In the genomic region with DNA sequence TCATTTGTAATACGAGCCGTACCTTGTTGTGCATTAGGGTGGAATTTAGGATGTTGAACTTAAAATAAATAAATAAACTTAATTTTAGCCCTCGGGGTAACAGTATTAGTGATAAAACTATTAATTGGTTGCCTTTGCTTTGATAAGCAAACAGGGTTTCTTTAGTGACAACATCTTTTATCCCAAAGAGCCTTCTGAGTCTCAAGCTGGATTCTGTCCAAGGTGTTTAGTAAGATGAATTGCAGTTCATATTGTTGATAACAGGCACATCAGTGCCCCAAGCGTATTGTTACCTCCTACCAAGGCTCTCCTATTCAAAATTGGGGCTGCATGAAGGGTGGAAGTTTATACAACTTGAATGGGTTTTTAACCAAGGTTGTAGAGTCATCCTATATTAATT, we compare ENCODE assay signal across 19 cellular contexts.
A peak's percentile ranks its signal among the peaks of the same experiment; 100 is the strongest.
DNase-seq lines count a peak whose midpoint lies in the region; ATAC-seq and TF ChIP-seq lines count a peak whose summit lies in the region.
"Had no signal": no experiment of that assay in that cellular context is flagged by ENCODE, and none has a peak within 500 bp of the region (broad histone marks: within the 10 kb centered on the region; RNA-seq: fewer than 3 reads in every experiment).

No MANE protein-coding gene starts in this region.

- no peak overlapping the region for H3K4me2 ChIP-seq in mesenchymal stem cell (ENCODE audit: low read length, poor library complexity, severe bottlenecking)
- H3K4me2 ChIP-seq: GM23338, PC-9 had no signal

- no peak overlapping the region for H2BK12ac ChIP-seq in mesenchymal stem cell (ENCODE audit: low read length in 2 of 2)

- H3K4me3 ChIP-seq in left ventricle myocardium inferior (no peak overlapping the region), mesenchymal stem cell (ENCODE audit: insufficient read depth in 1 of 2, low read depth in 1 of 2, low read length in 2 of 2) (no peak overlapping the region)
- H3K4me3 ChIP-seq: GM12878, GM23338, PC-9 had no signal

- no peak overlapping the region for H3K18ac ChIP-seq in mesenchymal stem cell (ENCODE audit: low read depth in 1 of 2, low read length in 2 of 2)

- no peak overlapping the region for H2BK15ac ChIP-seq in mesenchymal stem cell (ENCODE audit: low read depth, poor library complexity, severe bottlenecking)

- no peak overlapping the region for H2AFZ ChIP-seq in mesenchymal stem cell (ENCODE audit: low read depth, low read length)
- H2AFZ ChIP-seq: GM23338, PC-9 had no signal

- H4K91ac ChIP-seq in mesenchymal stem cell (ENCODE audit: low read length): no peak overlapping the region

- peaks cover 35% of the 10 kb centered on the region for H3K4me1 ChIP-seq in left ventricle myocardium inferior
- peaks cover 10% of the 10 kb centered on the region for H3K4me1 ChIP-seq in mesenchymal stem cell (ENCODE audit: control insufficient read depth, insufficient read depth, low read depth, low read length)

- no peaks in the 10 kb centered on the region for H3K79me1 ChIP-seq in mesenchymal stem cell (replicated peaks; ENCODE audit: low read length, poor library complexity, severe bottlenecking)

- H3K9me3 Mint-ChIP-seq in activated T-cell treated with anti-CD3 and anti-CD28 coated beads, Interleukin-2, amount 50 U/mL, for 4 hours: no peaks in the 10 kb centered on the region
- H3K9me3 Mint-ChIP-seq: GM23338 had no signal

- H3K4me1 Mint-ChIP-seq in activated T-cell treated with anti-CD3 and anti-CD28 coated beads, Interleukin-2, amount 50 U/mL, for 4 hours (ENCODE audit: low read depth): no peaks in the 10 kb centered on the region

- peaks cover 23% of the 10 kb centered on the region for H3K27me3 Mint-ChIP-seq in activated T-cell treated with anti-CD3 and anti-CD28 coated beads, Interleukin-2, amount 50 U/mL, for 4 hours (ENCODE audit: low read depth)

- no peak overlapping the region for H2BK5ac ChIP-seq in mesenchymal stem cell (ENCODE audit: low read depth, low read length, poor library complexity, severe bottlenecking)

- H2AK5ac ChIP-seq in mesenchymal stem cell (ENCODE audit: low read length, severe bottlenecking): no peak overlapping the region

- intact Hi-C loops in left ventricle myocardium inferior (cut with micrococcal nuclease): no loop called here
- intact Hi-C loops in left cardiac atrium (cut with DNase I): loop anchor here in 1 of 2 donors (5.0 kb wide), 1 partner anchor 41 kb away; no protein-coding TSS in a partner anchor

- H3K14ac ChIP-seq in mesenchymal stem cell (ENCODE audit: low read length in 2 of 2): no peak overlapping the region

- H4K8ac ChIP-seq in mesenchymal stem cell (ENCODE audit: low read length): no peak overlapping the region

- no peak for ATAC-seq in left cardiac atrium
- no peak for ATAC-seq in activated T-cell treated with anti-CD3 and anti-CD28 coated beads, Interleukin-2, amount 50 U/mL, for 4 hours
- ATAC-seq: GM12878, GM23338, HCT116 had no signal

- H3K27me3 ChIP-seq in left ventricle myocardium inferior (ENCODE audit: low read depth): no peaks in the 10 kb centered on the region
- no peaks in the 10 kb centered on the region for H3K27me3 ChIP-seq in mesenchymal stem cell (ENCODE audit: control insufficient read depth in 1 of 2, insufficient read depth in 1 of 2, low read length in 2 of 2)

- H3K23ac ChIP-seq in mesenchymal stem cell (ENCODE audit: low read length in 2 of 2): no peak overlapping the region

- H3K27ac ChIP-seq in left ventricle myocardium inferior (replicated peaks) (peak overlapping the region; percentile 81), mesenchymal stem cell (ENCODE audit: low read length, poor library complexity, severe bottlenecking) (no peak overlapping the region)
- H3K27ac ChIP-seq: PC-9 had no signal

- H2BK120ac ChIP-seq in mesenchymal stem cell (ENCODE audit: low read depth, low read length): no peak overlapping the region

- H3K36me3 Mint-ChIP-seq in activated T-cell treated with anti-CD3 and anti-CD28 coated beads, Interleukin-2, amount 50 U/mL, for 4 hours (ENCODE audit: insufficient read depth): no peaks in the 10 kb centered on the region

- DNase-seq in left ventricle myocardium inferior (no peak), left cardiac atrium (no peak), dermis blood vessel endothelial cell (peak; percentile 51), mesenchymal stem cell (no peak), Ammon's horn (ENCODE audit: low spot score) (no peak)
- DNase-seq in stimulated activated naive CD4-positive, alpha-beta T cell (lab: John Stamatoyannopoulos, UW): no peak
- DNase-seq in activated T-cell treated with anti-CD3 and anti-CD28 coated beads, Interleukin-2, amount 50 U/mL, for 4 hours: no peak
- DNase-seq in activated effector memory CD4-positive, alpha-beta T cell treated with anti-CD3 and anti-CD28 coated beads, Interleukin-2, amount 50 U/mL, for 16 hours: no peak
- DNase-seq: C1 segment of cervical spinal cord, DND-41, GDM1, KBM-7, NCI-H1436, NCI-H2029, NCI-H510A, PC-9 had no signal

- H3K9me3 ChIP-seq in left ventricle myocardium inferior (replicated peaks) (no peaks in the 10 kb centered on the region), mesenchymal stem cell (ENCODE audit: control insufficient read depth, low read length) (no peaks in the 10 kb centered on the region)

- WGBS in mesenchymal stem cell: 92% methylated on average over 2 of the region's 4 CpGs

- H3K36me3 ChIP-seq in left ventricle myocardium inferior (no peaks in the 10 kb centered on the region), mesenchymal stem cell (ENCODE audit: control insufficient read depth in 1 of 2, insufficient read depth in 2 of 2, low read depth in 1 of 2, low read length in 2 of 2) (no peaks in the 10 kb centered on the region)

- H3K4me3 Mint-ChIP-seq in activated T-cell treated with anti-CD3 and anti-CD28 coated beads, Interleukin-2, amount 50 U/mL, for 4 hours: no peak overlapping the region
- H3K4me3 Mint-ChIP-seq: GM23338 had no signal

- H3K4ac ChIP-seq in mesenchymal stem cell (ENCODE audit: low read depth in 1 of 2, low read length in 2 of 2): no peak overlapping the region

- no peak for TF ChIP-seq CTCF in left ventricle myocardium inferior (IDR thresholded peaks at IDR 0.05; ENCODE audit: borderline replicate concordance)

- peak overlapping the region; percentile 92 for H3K9ac ChIP-seq in mesenchymal stem cell (ENCODE audit: low read length)
